In the genomic region with DNA sequence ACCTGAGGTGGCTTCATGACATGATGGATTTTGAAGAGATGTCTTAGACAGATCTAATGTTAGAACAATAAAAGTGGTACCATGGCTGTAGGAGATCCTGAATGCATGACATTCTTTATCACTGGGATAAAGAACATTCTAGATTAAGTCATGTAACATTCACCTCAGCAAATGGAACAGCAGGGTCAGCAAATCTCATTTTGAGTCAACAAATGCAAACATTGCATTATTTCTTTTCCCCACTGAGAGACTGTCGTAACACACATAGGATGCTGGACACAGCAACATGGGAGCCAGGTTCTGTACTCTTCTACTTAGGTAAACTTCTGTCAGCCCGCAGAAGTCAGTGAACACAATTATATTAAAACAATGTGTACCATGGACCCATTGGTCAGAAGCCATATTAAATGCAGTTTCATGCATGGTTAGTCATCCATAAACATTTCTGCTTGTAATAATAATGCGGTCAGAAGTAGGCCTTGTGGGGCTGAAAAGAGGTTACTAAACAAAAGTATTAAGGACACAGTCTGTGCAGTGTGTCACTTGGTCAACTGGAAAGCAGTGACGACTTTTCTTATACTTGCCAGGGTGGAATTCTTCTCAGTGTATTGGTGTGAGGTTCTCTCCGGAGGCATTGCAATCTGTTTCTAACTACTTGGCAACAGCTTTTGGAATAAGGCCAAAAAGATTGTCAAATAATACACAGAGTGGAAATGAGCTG, we compare ENCODE assay signal across 16 cellular contexts. TPM values are rescaled to one million over a fixed set of nuclear protein-coding genes. Genes with fewer than 3 reads are reported as not detected.
DNase-seq lines count a peak whose midpoint lies in the region; ATAC-seq, FAIRE-seq and TF ChIP-seq lines count a peak whose summit lies in the region.
"Had no signal": no experiment of that assay in that cellular context is flagged by ENCODE, and none has a peak within 500 bp of the region (broad histone marks: within the 10 kb centered on the region; RNA-seq: fewer than 3 reads in every experiment).

No MANE protein-coding gene starts in this region.

- H3K4me3 Mint-ChIP-seq in stimulated activated effector memory CD8-positive, alpha-beta T cell treated with anti-CD3 and anti-CD28 coated beads, Interleukin-12 subunit alpha, Interleukin-12 subunit beta, amount 100 ng/mL, for 72 hours, result no peak overlapping the region
- H3K4me3 Mint-ChIP-seq: neural crest cell had no signal

- H3K36me3 Mint-ChIP-seq in stimulated activated effector memory CD8-positive, alpha-beta T cell treated with anti-CD3 and anti-CD28 coated beads, Interleukin-12 subunit alpha, Interleukin-12 subunit beta, amount 100 ng/mL, for 72 hours, result no peaks in the 10 kb centered on the region

- no TSS peak for BruUV-seq in K562 (replicated peaks; lab: Mats Ljungman, UMichigan)

- 2% methylated on average over 5 of the region's 5 CpGs for WGBS in K562 (ENCODE audit: insufficient coverage, low coverage, missing lambda C conversion rate)

- no peak overlapping the region for H2AFZ ChIP-seq in K562 (ENCODE audit: low read depth, low read length)

- CTCF ChIA-PET in K562 (lab: Yijun Ruan, JAX; ENCODE audit: low intra/inter-chr PET ratio), result no interaction called here

- H3K27ac Mint-ChIP-seq in stimulated activated effector memory CD8-positive, alpha-beta T cell treated with anti-CD3 and anti-CD28 coated beads, Interleukin-12 subunit alpha, Interleukin-12 subunit beta, amount 100 ng/mL, for 72 hours, result no peak overlapping the region

- no peak overlapping the region for H3K4me3 ChIP-seq in K562
- H3K4me3 ChIP-seq: cardiac muscle cell had no signal

- FAIRE-seq in K562 (lab: Jason Lieb, UNC), result no peak
- FAIRE-seq: keratinocyte had no signal

- TF ChIP-seq CTCF in K562 (IDR thresholded peaks at IDR 0.05 in 2 of 3, conservative IDR thresholded peaks at IDR 0.05 in 1 of 3; ENCODE audit: insufficient read depth in 2 of 3, low read depth in 1 of 3, low read length in 3 of 3), result no peak

- in situ Hi-C loops in K562 (cut with MboI), result no loop called here

- H3K4me2 ChIP-seq in K562 (ENCODE audit: insufficient read depth, low read length), result no peak overlapping the region

- DNase-seq in AG08396 (ENCODE audit: low spot score) (peak; percentile 3), HCEC 1CT (peak; percentile 71), K562 (ENCODE audit: extremely low read depth in 1 of 4, low spot score in 3 of 4) (no peak), left kidney (ENCODE audit: low read depth, low spot score) (peak; percentile 14), NCI-H187 treated with DMSO at 0.1 percent for 48 hours (lab: John Stamatoyannopoulos, UW) (no peak)
- no peak for DNase-seq in stimulated activated effector memory CD8-positive, alpha-beta T cell treated with anti-CD3 and anti-CD28 coated beads, Interleukin-12 subunit alpha, Interleukin-12 subunit beta, amount 100 ng/mL, for 72 hours (ENCODE audit: low spot score in 2 of 2)
- DNase-seq: activated CD4-positive, alpha-beta T cell treated with anti-CD3 and anti-CD28 coated beads for 1 hour; KBM-7; NCI-H446 treated with DMSO at 0.1 percent for 48 hours had no signal

- H4K20me1 ChIP-seq in K562 (replicated peaks; ENCODE audit: control insufficient read depth, insufficient read depth, low read length), result no peaks in the 10 kb centered on the region

- POLR2A ChIA-PET in K562 (lab: Yijun Ruan, JAX), result no interaction called here

- H3K9ac ChIP-seq in K562 (ENCODE audit: insufficient read depth in 1 of 2, low read depth in 2 of 2, low read length in 2 of 2), result no peak overlapping the region

- no peaks in the 10 kb centered on the region for H3K27me3 ChIP-seq in K562 (ENCODE audit: control insufficient read depth in 2 of 2, insufficient read depth in 2 of 2, low read length in 2 of 2)
- H3K27me3 ChIP-seq: cardiac muscle cell had no signal

- H3K4me1 ChIP-seq in K562 (replicated peaks in 1 of 2; ENCODE audit: control insufficient read depth in 2 of 2, insufficient read depth in 2 of 2, low read length in 2 of 2), result no peaks in the 10 kb centered on the region

- H3K9me3 ChIP-seq in K562 (replicated peaks; ENCODE audit: control insufficient read depth, insufficient read depth, low read depth, low read length), result no peaks in the 10 kb centered on the region

- intact Hi-C loops in K562 (cut with micrococcal nuclease), result no loop called here

- no peak for TF ChIP-seq EP300 in K562 (IDR thresholded peaks at IDR 0.05; ENCODE audit: low read length)

- H3K27ac ChIP-seq in K562 (ENCODE audit: extremely low read depth, low read depth, low read length), result no peak overlapping the region
- H3K27ac ChIP-seq: cardiac muscle cell had no signal

- no peak for ATAC-seq in K562
- ATAC-seq in stimulated activated effector memory CD8-positive, alpha-beta T cell treated with anti-CD3 and anti-CD28 coated beads, Interleukin-12 subunit alpha, Interleukin-12 subunit beta, amount 100 ng/mL, for 72 hours, result no peak
- ATAC-seq in GM21619 (IDR thresholded peaks at IDR 0.05; ENCODE audit: unreplicated experiment), result no peak
- ATAC-seq in GM21423 (IDR thresholded peaks at IDR 0.05; ENCODE audit: unreplicated experiment), result no peak
- ATAC-seq: SK-N-SH treated with all-trans-retinoic acid at 6 μM for 48 hours had no signal

- H3K79me2 ChIP-seq in K562 (ENCODE audit: control insufficient read depth, insufficient read depth, low read length), result no peaks in the 10 kb centered on the region

- no peaks in the 10 kb centered on the region for H3K9me1 ChIP-seq in K562 (ENCODE audit: control insufficient read depth, insufficient read depth, low read length)

- TF ChIP-seq RAD21 in K562 (CRISPR knock-in tag; conservative IDR thresholded peaks at IDR 0.05 in 1 of 2, IDR thresholded peaks at IDR 0.05 in 1 of 2), result no peak

- H3K9me3 Mint-ChIP-seq in stimulated activated effector memory CD8-positive, alpha-beta T cell treated with anti-CD3 and anti-CD28 coated beads, Interleukin-12 subunit alpha, Interleukin-12 subunit beta, amount 100 ng/mL, for 72 hours, result peaks cover 3% of the 10 kb centered on the region

- H3K4me1 Mint-ChIP-seq in stimulated activated effector memory CD8-positive, alpha-beta T cell treated with anti-CD3 and anti-CD28 coated beads, Interleukin-12 subunit alpha, Interleukin-12 subunit beta, amount 100 ng/mL, for 72 hours, result no peaks in the 10 kb centered on the region
- H3K4me1 Mint-ChIP-seq: neural crest cell had no signal

- TF ChIP-seq POLR2A in K562 (conservative IDR thresholded peaks at IDR 0.05), result no peak

- no peaks in the 10 kb centered on the region for H3K36me3 ChIP-seq in K562 (ENCODE audit: control insufficient read depth, insufficient read depth, low read length)
- H3K36me3 ChIP-seq: cardiac muscle cell had no signal

TF ChIP-seq in K562, 482 proteins besides CTCF, POLR2A, EP300 and RAD21:
- TF ChIP-seq, protein P1, sequence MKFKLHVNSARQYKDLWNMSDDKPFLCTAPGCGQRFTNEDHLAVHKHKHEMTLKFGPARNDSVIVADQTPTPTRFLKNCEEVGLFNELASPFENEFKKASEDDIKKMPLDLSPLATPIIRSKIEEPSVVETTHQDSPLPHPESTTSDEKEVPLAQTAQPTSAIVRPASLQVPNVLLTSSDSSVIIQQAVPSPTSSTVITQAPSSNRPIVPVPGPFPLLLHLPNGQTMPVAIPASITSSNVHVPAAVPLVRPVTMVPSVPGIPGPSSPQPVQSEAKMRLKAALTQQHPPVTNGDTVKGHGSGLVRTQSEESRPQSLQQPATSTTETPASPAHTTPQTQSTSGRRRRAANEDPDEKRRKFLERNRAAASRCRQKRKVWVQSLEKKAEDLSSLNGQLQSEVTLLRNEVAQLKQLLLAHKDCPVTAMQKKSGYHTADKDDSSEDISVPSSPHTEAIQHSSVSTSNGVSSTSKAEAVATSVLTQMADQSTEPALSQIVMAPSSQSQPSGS (CRISPR knock-in tag; IDR thresholded peaks at IDR 0.05), result no peak
- TF ChIP-seq ZNF316 (IDR thresholded peaks at IDR 0.05) (peak; percentile 2; the same call in 1 of the 2 replicates), ZNF311 (CRISPR knock-in tag; IDR thresholded peaks at IDR 0.05) (no peak)
TF ChIP-seq in K562: peak in this region for 1.

RNA-seq across cellular contexts. Expression of a gene that starts 46.6 kb away (rescaled TPM):
- total RNA-seq in K562 (2011; cell fraction: chromatin; rRNA removed; ENCODE audit: low replicate concordance), result not detected in 2 replicates
- total RNA-seq in K562 (2011; cell fraction: nucleolus; rRNA removed), result not detected in 2 replicates
- total RNA-seq in K562 (2011; cell fraction: nucleoplasm; rRNA removed), result not detected in 2 replicates
- total RNA-seq in K562 (2014; rRNA removed) (not detected in 2 replicates), K562 (2014; rRNA removed; fragmentation: Illumina TruSeq; extraction: Trizol) (not detected in 2 replicates), K562 (2015; rRNA removed; fragmentation: Illumina TruSeq; extraction: Trizol) (not detected in 2 replicates), K562 (2021) (0.02 TPM in 1 of 2 replicates, not detected in the other)
- polyA plus RNA-seq in K562 (2011; rRNA removed) (not detected in 2 replicates), K562 (2014; fragmentation: Illumina TruSeq; extraction: Trizol) (not detected in 2 replicates), K562 (2014; fragmentation: Nextera tagmentation; extraction: Ambion mirVana) (not detected), K562 (2014; rRNA removed) (not detected in 2 replicates)
- polyA plus RNA-seq in K562 (2011; cell fraction: cytosol; rRNA removed), result not detected in 2 replicates
- polyA plus RNA-seq in K562 (2011; cell fraction: nucleus; rRNA removed), result not detected in 2 replicates
- not detected in 2 replicates for polyA plus RNA-seq in K562 (2012)
- polyA minus RNA-seq in K562 (2011; rRNA and poly(A)+ RNA removed), result not detected in 2 replicates
- polyA minus RNA-seq in K562 (2011; cell fraction: cytosol; rRNA and poly(A)+ RNA removed), result not detected in 2 replicates
- polyA minus RNA-seq in K562 (2011; cell fraction: nucleus; rRNA and poly(A)+ RNA removed), result not detected in 2 replicates
- total RNA-seq: fibroblast of villous mesenchyme had no signal
- polyA plus RNA-seq: cardiac muscle cell had no signal

Comparison
In these comparisons a context has a peak if more than half of its experiments do, and no peak if none do; other contexts are left out.
1. DNase-seq: peak in AG08396 (single experiment), HCEC 1CT (single experiment) and left kidney (single experiment); none in K562 (0 of 4), stimulated activated effector memory CD8-positive, alpha-beta T cell treated with anti-CD3 and anti-CD28 coated beads, Interleukin-12 subunit alpha, Interleukin-12 subunit beta, amount 100 ng/mL, for 72 hours (0 of 2) and NCI-H187 treated with DMSO at 0.1 percent for 48 hours (single experiment).